In genomic region chr6:136438445-136438844, GRCh38 we compare ENCODE assay signal across 21 cellular contexts.
DNase-seq lines count a peak whose midpoint lies in the region; ATAC-seq, FAIRE-seq and TF ChIP-seq lines count a peak whose summit lies in the region.
"Had no signal": no experiment of that assay in that cellular context is flagged by ENCODE, and none has a peak within 500 bp of the region (broad histone marks: within the 10 kb centered on the region; RNA-seq: fewer than 3 reads in every experiment).

No MANE protein-coding gene starts in this region.

- H3K27ac Mint-ChIP-seq in MCF 10A (ENCODE audit: low read depth, unreplicated experiment): no peak overlapping the region
- no peak overlapping the region for H3K27ac Mint-ChIP-seq in T-helper 2 cell treated with Interferon-gamma antibody and Interleukin-4, amounts not matched to agents 5 μg/mL and 100 μg/mL, for 36 hours

- H3K27me3 ChIP-seq in mammary epithelial cell (ENCODE audit: insufficient read depth, low read length) (no peaks in the 10 kb centered on the region), bronchial epithelial cell (ENCODE audit: control insufficient read depth, insufficient read depth, low read length) (no peaks in the 10 kb centered on the region), transverse colon (no peaks in the 10 kb centered on the region)
- H3K27me3 ChIP-seq: BLaER1 had no signal

- H3K36me3 ChIP-seq in mammary epithelial cell (ENCODE audit: insufficient read depth, low read length): no peaks in the 10 kb centered on the region
- H3K36me3 ChIP-seq in bronchial epithelial cell (ENCODE audit: control insufficient read depth, insufficient read depth, low read length): no peaks in the 10 kb centered on the region
- H3K36me3 ChIP-seq in transverse colon: no peaks in the 10 kb centered on the region
- H3K36me3 ChIP-seq: BLaER1 had no signal

- CTCF ChIA-PET in mammary epithelial cell (lab: Charles Lee; ENCODE audit: low non-redundant PET): no interaction called here
- CTCF ChIA-PET in MCF 10A (lab: Yijun Ruan, JAX): no interaction called here

- dilution Hi-C loops in mammary epithelial cell (cut with HindIII; ENCODE audit: low sequenced_read_pairs): loop anchor here (5.0 kb wide), 1 partner anchor 51 kb away; no protein-coding TSS in a partner anchor

- no peaks in the 10 kb centered on the region for H3K27me3 Mint-ChIP-seq in MCF 10A (ENCODE audit: insufficient read depth, unreplicated experiment)
- H3K27me3 Mint-ChIP-seq in T-helper 2 cell treated with Interferon-gamma antibody and Interleukin-4, amounts not matched to agents 5 μg/mL and 100 μg/mL, for 36 hours (ENCODE audit: low read depth): peaks cover 5% of the 10 kb centered on the region

- TF ChIP-seq CTCF in mammary epithelial cell (conservative IDR thresholded peaks at IDR 0.05 in 1 of 2, IDR thresholded peaks at IDR 0.05 in 1 of 2; ENCODE audit: extremely low read depth in 1 of 2, insufficient read depth in 1 of 2, low read depth in 1 of 2, low read length in 2 of 2): no peak
- no peak for TF ChIP-seq CTCF in MCF 10A (IDR thresholded peaks at IDR 0.05; ENCODE audit: unreplicated experiment)
- no peak for TF ChIP-seq CTCF in bronchial epithelial cell (IDR thresholded peaks at IDR 0.05; ENCODE audit: insufficient read depth, low read length, severe bottlenecking)
- TF ChIP-seq CTCF in transverse colon (IDR thresholded peaks at IDR 0.05): no peak

- peaks cover 20% of the 10 kb centered on the region for H3K4me1 ChIP-seq in mammary epithelial cell (ENCODE audit: insufficient read depth, low read length)
- peaks cover 0 to 53% (median 18%) of the 10 kb centered on the region in 4 donors for H3K4me1 ChIP-seq in transverse colon
- H3K4me1 ChIP-seq: BLaER1 had no signal

- no peak for FAIRE-seq in bronchial epithelial cell (lab: Jason Lieb, UNC)

- BruUV-seq in mammary epithelial cell (replicated peaks; lab: Mats Ljungman, UMichigan) (no TSS peak), MCF 10A (replicated peaks; lab: Mats Ljungman, UMichigan) (no TSS peak)

- no peak overlapping the region for H3K4me2 ChIP-seq in mammary epithelial cell (ENCODE audit: insufficient read depth, low read depth, low read length)
- H3K4me2 ChIP-seq: BLaER1, KMS-11 had no signal

- intact Hi-C loops in mammary epithelial cell (cut with micrococcal nuclease) (loop anchor here (5.0 kb wide), 1 partner anchor 49 kb away; no protein-coding TSS in a partner anchor), MCF 10A (cut with micrococcal nuclease) (no loop called here), transverse colon (cut with DNase I; ENCODE audit: low total_unique reads) (no loop called here), left colon (cut with DNase I, micrococcal nuclease) (no loop called here)

- H3K9me3 Mint-ChIP-seq in MCF 10A (ENCODE audit: unreplicated experiment): no peaks in the 10 kb centered on the region
- no peaks in the 10 kb centered on the region for H3K9me3 Mint-ChIP-seq in T-helper 2 cell treated with Interferon-gamma antibody and Interleukin-4, amounts not matched to agents 5 μg/mL and 100 μg/mL, for 36 hours

- H3K4me3 ChIP-seq in mammary epithelial cell (replicated peaks in 1 of 3; ENCODE audit: insufficient read depth in 1 of 3, low read depth in 2 of 3, low read length in 3 of 3) (no peak overlapping the region), bronchial epithelial cell (ENCODE audit: low read depth, low read length) (no peak overlapping the region), transverse colon (no peak overlapping the region)
- H3K4me3 ChIP-seq: BLaER1 had no signal

- TF ChIP-seq EP300 in transverse colon (IDR thresholded peaks at IDR 0.05; ENCODE audit: low read depth): no peak

- H2AFZ ChIP-seq in mammary epithelial cell (ENCODE audit: low read depth, low read length): no peak overlapping the region

- no peak overlapping the region for H3K9ac ChIP-seq in mammary epithelial cell (ENCODE audit: insufficient read depth, low read length)
- H3K9ac ChIP-seq: BLaER1, KMS-11 had no signal

- H3K9me3 ChIP-seq in mammary epithelial cell (replicated peaks; ENCODE audit: insufficient read depth, low read length) (no peaks in the 10 kb centered on the region), transverse colon (no peaks in the 10 kb centered on the region)
- H3K9me3 ChIP-seq: BLaER1 had no signal

- H3K4me1 Mint-ChIP-seq in MCF 10A (ENCODE audit: insufficient read depth, unreplicated experiment): peaks cover 18% of the 10 kb centered on the region
- no peaks in the 10 kb centered on the region for H3K4me1 Mint-ChIP-seq in T-helper 2 cell treated with Interferon-gamma antibody and Interleukin-4, amounts not matched to agents 5 μg/mL and 100 μg/mL, for 36 hours (ENCODE audit: low read depth)

- H3K79me2 ChIP-seq in mammary epithelial cell (ENCODE audit: insufficient read depth, low read length): peaks cover 38% of the 10 kb centered on the region

- no peaks in the 10 kb centered on the region for H4K20me1 ChIP-seq in mammary epithelial cell (ENCODE audit: insufficient read depth, low read length)
- H4K20me1 ChIP-seq: BLaER1 had no signal

- no peak for ATAC-seq in left colon
- ATAC-seq: PC-3, SK-N-SH treated with all-trans-retinoic acid at 6 μM for 48 hours had no signal

- peak; percentile 13 for DNase-seq in mammary epithelial cell
- DNase-seq in MCF 10A (ENCODE audit: unreplicated experiment): no peak
- peak; percentile 55 for DNase-seq in bronchial epithelial cell (ENCODE audit: low read depth)
- peak; percentile 18 for DNase-seq in kidney tubule cell (ENCODE audit: low spot score)
- DNase-seq in transverse colon: no peak
- no peak for DNase-seq in activated effector memory CD4-positive, alpha-beta T cell treated with Interleukin-2 at 50 U/mL for 16 hours
- no peak for DNase-seq in T-helper 2 cell treated with Interferon-gamma antibody and Interleukin-4, amounts not matched to agents 5 μg/mL and 100 μg/mL, for 36 hours (ENCODE audit: low spot score)
- DNase-seq in left colon: no peak
- DNase-seq: DMS79 treated with DMSO at 0.1 percent for 48 hours; NCI-H1092 treated with DMSO at 0.1 percent for 48 hours; NCI-H1694; NCI-H2081 treated with DMSO at 0.1 percent for 48 hours; NCI-H510A; NCI-H748 treated with DMSO at 0.1 percent for 48 hours; NK-92 treated with Interleukin-12 subunit alpha and Interleukin-12 subunit beta, amount 100 ng/mL, for 24 hours; PC-3; SIG-M5 had no signal

- H3K27ac ChIP-seq in mammary epithelial cell (ENCODE audit: insufficient read depth, low read depth, low read length): no peak overlapping the region
- peak overlapping the region in 3 of 4 donors; percentile 70 to 79 (median 74) for H3K27ac ChIP-seq in transverse colon
- H3K27ac ChIP-seq: BLaER1, KMS-11, RWPE1 had no signal

- H3K36me3 Mint-ChIP-seq in MCF 10A (ENCODE audit: insufficient read depth, unreplicated experiment): no peaks in the 10 kb centered on the region
- no peaks in the 10 kb centered on the region for H3K36me3 Mint-ChIP-seq in T-helper 2 cell treated with Interferon-gamma antibody and Interleukin-4, amounts not matched to agents 5 μg/mL and 100 μg/mL, for 36 hours (ENCODE audit: low read depth)

- WGBS in mammary epithelial cell (ENCODE audit: low coverage, missing lambda C conversion rate): 54% methylated on average over 3 of the region's 3 CpGs
- 0 to 75% methylated on average over 1 to 3 of the region's 3 CpGs for WGBS in transverse colon (ENCODE audit: low coverage in 1 of 2), 2 donors

- POLR2A ChIA-PET in MCF 10A (lab: Yijun Ruan, JAX): interaction anchor here (1.1 to 1.5 kb wide), 2 partner anchors 10 to 35 kb away, joined by 4 to 6 read pairs; no protein-coding TSS in a partner anchor

- H3K4me3 Mint-ChIP-seq in MCF 10A (ENCODE audit: unreplicated experiment): no peak overlapping the region
- H3K4me3 Mint-ChIP-seq in T-helper 2 cell treated with Interferon-gamma antibody and Interleukin-4, amounts not matched to agents 5 μg/mL and 100 μg/mL, for 36 hours: no peak overlapping the region

- in situ Hi-C loops in mammary epithelial cell (cut with MboI; ENCODE audit: low sequenced_read_pairs in 2 of 2) (no loop called here), transverse colon (cut with MboI; ENCODE audit: low pct_ligation_motif_present in 1 of 4, low pct_unique_long_range_greater_than_20kb in 1 of 4, low sequenced_read_pairs in 3 of 4) (no loop called here)

- TF ChIP-seq POLR2A in transverse colon (IDR thresholded peaks at IDR 0.05): no peak

Comparison
In these comparisons a context has a peak if more than half of its experiments do, and no peak if none do; other contexts are left out.
1. DNase-seq: peak in mammary epithelial cell (single experiment), bronchial epithelial cell (single experiment) and kidney tubule cell (single experiment); none in MCF 10A (single experiment), transverse colon (single experiment), activated effector memory CD4-positive, alpha-beta T cell treated with Interleukin-2 at 50 U/mL for 16 hours (single experiment), T-helper 2 cell treated with Interferon-gamma antibody and Interleukin-4, amounts not matched to agents 5 μg/mL and 100 μg/mL, for 36 hours (single experiment) and left colon (0 of 2).